ENCODE assay signal across 28 cellular contexts in genomic region chr10:43071881-43072650, GRCh38. TPM values are rescaled to one million over a fixed set of nuclear protein-coding genes. Genes with fewer than 3 reads are reported as not detected.
"Had no signal": no experiment of that assay in that cellular context is flagged by ENCODE, and none has a peak within 500 bp of the region (broad histone marks: within the 10 kb centered on the region; RNA-seq: fewer than 3 reads in every experiment).

No MANE protein-coding gene starts in this region.

- H3K4me1 Mint-ChIP-seq: activated naive CD8-positive, alpha-beta T cell treated with anti-CD3 and anti-CD28 coated beads, Interleukin-2, amount 50 U/mL, for 24 hours had no signal

- H3K27me3 ChIP-seq: Peyer's patch had no signal

- DNase-seq: activated CD4-positive, alpha-beta memory T cell treated with anti-CD3 and anti-CD28 coated beads for 36 hours; activated CD4-positive, alpha-beta T cell treated with anti-CD3 and anti-CD28 coated beads, Interleukin-2, amount 10 ng/mL, durations not matched to agents 7 days and 5 days; activated CD4-positive, CD25-positive, alpha-beta regulatory T cell; activated CD8-positive, alpha-beta memory T cell treated with anti-CD3 and anti-CD28 coated beads for 24 hours; activated effector memory CD4-positive, alpha-beta T cell treated with anti-CD3 and anti-CD28 coated beads, Interleukin-2, amount 50 U/mL, for 16 hours; activated naive CD4-positive, alpha-beta T cell treated with Interleukin-2 at 50 U/mL for 16 hours; activated naive CD8-positive, alpha-beta T cell treated with anti-CD3 and anti-CD28 coated beads, Interleukin-2, amount 50 U/mL, for 24 hours; activated T-cell treated with anti-CD3 and anti-CD28 coated beads, Interleukin-2, amount 50 U/mL, for 4 hours; amygdala; Karpas-422; MM.1S; NCI-H1105; NCI-H1436; NCI-H1694 treated with DMSO at 0.1 percent for 48 hours; NCI-H2029 treated with DMSO at 0.1 percent for 48 hours; NCI-H345; NCI-H510A; NCI-H526 treated with DMSO at 0.1 percent for 48 hours; NCI-H82; Peyer's patch; SHP77 treated with DMSO at 0.1 percent for 48 hours; T-helper 1 cell had no signal

- H3K36me3 ChIP-seq: Peyer's patch had no signal

- ATAC-seq: activated naive CD4-positive, alpha-beta T cell treated with anti-CD3 and anti-CD28 coated beads, Interleukin-2, amount 50 U/mL, for 72 hours; activated naive CD8-positive, alpha-beta T cell treated with anti-CD3 and anti-CD28 coated beads, Interleukin-2, amount 50 U/mL, for 24 hours; activated T-cell treated with anti-CD3 and anti-CD28 coated beads, Interleukin-2, amount 50 U/mL, for 4 hours; K562 had no signal

- H3K4me3 ChIP-seq: K562, Peyer's patch had no signal

- H3K4me3 Mint-ChIP-seq: activated CD4-positive, alpha-beta memory T cell treated with anti-CD3 and anti-CD28 coated beads for 36 hours; activated CD4-positive, alpha-beta T cell treated with anti-CD3 and anti-CD28 coated beads, Interleukin-2, amount 10 ng/mL, durations not matched to agents 7 days and 5 days; activated naive CD8-positive, alpha-beta T cell treated with anti-CD3 and anti-CD28 coated beads, Interleukin-2, amount 50 U/mL, for 24 hours; activated T-cell treated with anti-CD3 and anti-CD28 coated beads, Interleukin-2, amount 50 U/mL, for 4 hours; brain had no signal

- H3K36me3 Mint-ChIP-seq: activated CD4-positive, alpha-beta memory T cell treated with anti-CD3 and anti-CD28 coated beads for 36 hours; activated naive CD4-positive, alpha-beta T cell treated with anti-CD3 and anti-CD28 coated beads, Interleukin-2, amount 50 U/mL, for 72 hours; brain had no signal

- H3K27ac ChIP-seq: Peyer's patch, RWPE1, VCaP had no signal

- H3K27ac Mint-ChIP-seq: activated CD4-positive, alpha-beta memory T cell treated with anti-CD3 and anti-CD28 coated beads for 36 hours; activated CD4-positive, alpha-beta T cell treated with anti-CD3 and anti-CD28 coated beads, Interleukin-2, amount 10 ng/mL, durations not matched to agents 7 days and 5 days; activated naive CD4-positive, alpha-beta T cell treated with anti-CD3 and anti-CD28 coated beads, Interleukin-2, amount 50 U/mL, for 72 hours; activated naive CD8-positive, alpha-beta T cell treated with anti-CD3 and anti-CD28 coated beads, Interleukin-2, amount 50 U/mL, for 24 hours had no signal

- H3K9me3 ChIP-seq: Peyer's patch had no signal

- H3K9me3 Mint-ChIP-seq: activated CD4-positive, alpha-beta memory T cell treated with anti-CD3 and anti-CD28 coated beads for 36 hours; activated CD4-positive, alpha-beta T cell treated with anti-CD3 and anti-CD28 coated beads, Interleukin-2, amount 10 ng/mL, durations not matched to agents 7 days and 5 days; activated naive CD4-positive, alpha-beta T cell treated with anti-CD3 and anti-CD28 coated beads, Interleukin-2, amount 50 U/mL, for 72 hours; activated naive CD8-positive, alpha-beta T cell treated with anti-CD3 and anti-CD28 coated beads, Interleukin-2, amount 50 U/mL, for 24 hours; activated T-cell treated with anti-CD3 and anti-CD28 coated beads, Interleukin-2, amount 50 U/mL, for 4 hours; brain had no signal

RNA-seq across cellular contexts. Expression of gene RET, which starts 4.8 kb away (rescaled TPM):
- total RNA-seq: SK-MEL-5 had no signal
- polyA plus RNA-seq: K562 had no signal
